Comparison of ENCODE assay signal across 24 cellular contexts in genomic region chr12:47120736-47121135, GRCh38. TPM values are rescaled to one million over a fixed set of nuclear protein-coding genes. Genes with fewer than 3 reads are reported as not detected.
A peak's percentile ranks its signal among the peaks of the same experiment; 100 is the strongest.
DNase-seq lines count a peak whose midpoint lies in the region; FAIRE-seq and TF ChIP-seq lines count a peak whose summit lies in the region.
"Had no signal": no experiment of that assay in that cellular context is flagged by ENCODE, and none has a peak within 500 bp of the region (broad histone marks: within the 10 kb centered on the region; RNA-seq: fewer than 3 reads in every experiment).

No MANE protein-coding gene starts in this region.

- no peak for DNase-seq in activated T-cell treated with anti-CD3 and anti-CD28 coated beads, Interleukin-2, amount 50 U/mL, for 24 hours
- DNase-seq in activated T-cell treated with anti-CD3 and anti-CD28 coated beads, Interleukin-2, amount 50 U/mL, for 1 hour: no peak
- no peak for DNase-seq in H54 (ENCODE audit: insufficient read length, low spot score)
- no peak for DNase-seq in activated T-helper 1 cell treated with anti-CD3 and anti-CD28 coated beads, Interleukin-12 subunit alpha, Interleukin-12 subunit beta, Interleukin-2, Interleukin-4 antibody, amounts not matched to agents 30 ng/mL and 10 ng/mL and 1 ng/mL, durations not matched to agents 14 hours and 24 hours and 36 hours (ENCODE audit: low spot score)
- DNase-seq in osteoblast (ENCODE audit: insufficient read length, low spot score, missing footprints): no peak
- no peak for DNase-seq in NCI-H1694 treated with DMSO at 0.1 percent for 48 hours (lab: John Stamatoyannopoulos, UW)
- no peak for DNase-seq in HEK293T (ENCODE audit: extremely low spot score)
- no peak for DNase-seq in NCI-H2081 (lab: John Stamatoyannopoulos, UW)
- DNase-seq: activated gamma-delta T cell treated with Interleukin-2 at 50 U/mL for 16 hours, aorta, caudate nucleus, dermis blood vessel endothelial cell, GF-D8, KG1, NCI-H1436 treated with DMSO at 0.1 percent for 48 hours, NCI-H524, PC-9, right cardiac atrium, SHP77, substantia nigra, T1000 had no signal

- intact Hi-C loops in activated T-helper 1 cell treated with anti-CD3 and anti-CD28 coated beads, Interleukin-12 subunit alpha, Interleukin-12 subunit beta, Interleukin-2, Interleukin-4 antibody, amounts not matched to agents 30 ng/mL and 10 ng/mL and 1 ng/mL, durations not matched to agents 14 hours and 24 hours and 36 hours (cut with micrococcal nuclease): loop anchor here (1.0 to 2.0 kb wide), 3 partner anchors 9 to 276 kb away; no protein-coding TSS in a partner anchor

- TF ChIP-seq CTCF in osteoblast (IDR thresholded peaks at IDR 0.05; ENCODE audit: extremely low read depth, low read depth, low read length): no peak

- H3K36me3 Mint-ChIP-seq in activated T-cell treated with anti-CD3 and anti-CD28 coated beads, Interleukin-2, amount 50 U/mL, for 24 hours (ENCODE audit: low read depth): peaks cover 34% of the 10 kb centered on the region
- H3K36me3 Mint-ChIP-seq in activated T-helper 1 cell treated with anti-CD3 and anti-CD28 coated beads, Interleukin-12 subunit alpha, Interleukin-12 subunit beta, Interleukin-2, Interleukin-4 antibody, amounts not matched to agents 30 ng/mL and 10 ng/mL and 1 ng/mL, durations not matched to agents 14 hours and 24 hours and 36 hours (ENCODE audit: low read depth): peaks cover 17% of the 10 kb centered on the region
- H3K36me3 Mint-ChIP-seq: WTC11 had no signal

- no peaks in the 10 kb centered on the region for H3K9me3 ChIP-seq in osteoblast (ENCODE audit: low read depth, low read length)

- no peaks in the 10 kb centered on the region for H4K20me1 ChIP-seq in osteoblast (ENCODE audit: insufficient read depth, low read length)

- H3K79me2 ChIP-seq in osteoblast (ENCODE audit: insufficient read depth, low read length): no peaks in the 10 kb centered on the region

- no peaks in the 10 kb centered on the region for H3K27me3 ChIP-seq in osteoblast (ENCODE audit: insufficient read depth, low read length)

- no peak overlapping the region for H3K4me3 ChIP-seq in osteoblast (ENCODE audit: insufficient read depth, low read length)
- H3K4me3 ChIP-seq: GM23248, PC-9 had no signal

- peaks cover 57% of the 10 kb centered on the region for H3K4me1 Mint-ChIP-seq in activated T-cell treated with anti-CD3 and anti-CD28 coated beads, Interleukin-2, amount 50 U/mL, for 24 hours (ENCODE audit: low read depth)
- H3K4me1 Mint-ChIP-seq in activated T-helper 1 cell treated with anti-CD3 and anti-CD28 coated beads, Interleukin-12 subunit alpha, Interleukin-12 subunit beta, Interleukin-2, Interleukin-4 antibody, amounts not matched to agents 30 ng/mL and 10 ng/mL and 1 ng/mL, durations not matched to agents 14 hours and 24 hours and 36 hours (ENCODE audit: low read depth): peaks cover 10% of the 10 kb centered on the region
- H3K4me1 Mint-ChIP-seq: WTC11 had no signal

- POLR2A ChIA-PET in HEK293T (lab: Yijun Ruan, JAX): no interaction called here

- H3K36me3 ChIP-seq in osteoblast (ENCODE audit: insufficient read depth, low read length): no peaks in the 10 kb centered on the region

- H3K27ac ChIP-seq in osteoblast (ENCODE audit: low read depth, low read length): peak overlapping the region; percentile 52
- H3K27ac ChIP-seq: GM23248, PC-9 had no signal

- H3K9me3 Mint-ChIP-seq in activated T-cell treated with anti-CD3 and anti-CD28 coated beads, Interleukin-2, amount 50 U/mL, for 24 hours: no peaks in the 10 kb centered on the region
- H3K9me3 Mint-ChIP-seq in activated T-helper 1 cell treated with anti-CD3 and anti-CD28 coated beads, Interleukin-12 subunit alpha, Interleukin-12 subunit beta, Interleukin-2, Interleukin-4 antibody, amounts not matched to agents 30 ng/mL and 10 ng/mL and 1 ng/mL, durations not matched to agents 14 hours and 24 hours and 36 hours: no peaks in the 10 kb centered on the region

- peak overlapping the region; percentile 21 for H2AFZ ChIP-seq in osteoblast (ENCODE audit: low read length)
- H2AFZ ChIP-seq: GM23248, PC-9 had no signal

- no peaks in the 10 kb centered on the region for H3K27me3 Mint-ChIP-seq in activated T-cell treated with anti-CD3 and anti-CD28 coated beads, Interleukin-2, amount 50 U/mL, for 24 hours
- no peaks in the 10 kb centered on the region for H3K27me3 Mint-ChIP-seq in activated T-helper 1 cell treated with anti-CD3 and anti-CD28 coated beads, Interleukin-12 subunit alpha, Interleukin-12 subunit beta, Interleukin-2, Interleukin-4 antibody, amounts not matched to agents 30 ng/mL and 10 ng/mL and 1 ng/mL, durations not matched to agents 14 hours and 24 hours and 36 hours (ENCODE audit: insufficient read depth)

- H3K4me2 ChIP-seq in osteoblast (ENCODE audit: insufficient read depth, low read length): peak overlapping the region; percentile 49
- H3K4me2 ChIP-seq: PC-9 had no signal

- peak overlapping the region; percentile 98 for H3K27ac Mint-ChIP-seq in activated T-cell treated with anti-CD3 and anti-CD28 coated beads, Interleukin-2, amount 50 U/mL, for 24 hours
- H3K27ac Mint-ChIP-seq in activated T-helper 1 cell treated with anti-CD3 and anti-CD28 coated beads, Interleukin-12 subunit alpha, Interleukin-12 subunit beta, Interleukin-2, Interleukin-4 antibody, amounts not matched to agents 30 ng/mL and 10 ng/mL and 1 ng/mL, durations not matched to agents 14 hours and 24 hours and 36 hours: peak overlapping the region; percentile 46
- H3K27ac Mint-ChIP-seq: WTC11 had no signal

- peak overlapping the region; percentile 62 for H3K4me3 Mint-ChIP-seq in activated T-cell treated with anti-CD3 and anti-CD28 coated beads, Interleukin-2, amount 50 U/mL, for 24 hours
- H3K4me3 Mint-ChIP-seq in activated T-helper 1 cell treated with anti-CD3 and anti-CD28 coated beads, Interleukin-12 subunit alpha, Interleukin-12 subunit beta, Interleukin-2, Interleukin-4 antibody, amounts not matched to agents 30 ng/mL and 10 ng/mL and 1 ng/mL, durations not matched to agents 14 hours and 24 hours and 36 hours: no peak overlapping the region
- H3K4me3 Mint-ChIP-seq: WTC11 had no signal

- no peak for TF ChIP-seq POLR2A in H54 (IDR thresholded peaks at IDR 0.05; ENCODE audit: low read depth, low read length)

- FAIRE-seq in H54 (lab: Jason Lieb, UNC): peak; percentile 41
- FAIRE-seq: HTR-8/SVneo had no signal

- CTCF ChIA-PET in HEK293T (lab: Yijun Ruan, JAX): no interaction called here

- H3K4me1 ChIP-seq in osteoblast (ENCODE audit: insufficient read depth, low read length): peaks cover 9% of the 10 kb centered on the region

TF ChIP-seq in HEK293T, 16 proteins besides CTCF, POLR2A, EP300 and RAD21:
- no peak for TF ChIP-seq TARDBP (IDR thresholded peaks at IDR 0.05)
- TF ChIP-seq FOXM1 (IDR thresholded peaks at IDR 0.05; ENCODE audit: borderline replicate concordance): no peak
- no peak for TF ChIP-seq SP1 (IDR thresholded peaks at IDR 0.05)
- no peak for TF ChIP-seq ARNT (IDR thresholded peaks at IDR 0.05)
- no peak for TF ChIP-seq L3MBTL2 (conservative IDR thresholded peaks at IDR 0.05)
- no peak for TF ChIP-seq CTBP1 (IDR thresholded peaks at IDR 0.05; ENCODE audit: borderline replicate concordance)
- TF ChIP-seq ELF4 (IDR thresholded peaks at IDR 0.05): no peak
- no peak for TF ChIP-seq FOXA1 (IDR thresholded peaks at IDR 0.05)
- no peak for TF ChIP-seq NFRKB (IDR thresholded peaks at IDR 0.05)

RNA-seq across cellular contexts. Expression of gene AMIGO2, which starts 41.0 kb away (rescaled TPM):
- total RNA-seq in activated T-helper 1 cell treated with anti-CD3 and anti-CD28 coated beads, Interleukin-12 subunit alpha, Interleukin-12 subunit beta, Interleukin-2, Interleukin-4 antibody, amounts not matched to agents 30 ng/mL and 10 ng/mL and 1 ng/mL, durations not matched to agents 14 hours and 24 hours and 36 hours: 11.6 and 12.5 TPM in 2 replicates
- total RNA-seq in osteoblast: 5.6 and 8.0 TPM in 2 replicates

RNA-seq across cellular contexts. Expression of gene PCED1B, which starts 41.3 kb away (rescaled TPM):
- total RNA-seq in activated T-helper 1 cell treated with anti-CD3 and anti-CD28 coated beads, Interleukin-12 subunit alpha, Interleukin-12 subunit beta, Interleukin-2, Interleukin-4 antibody, amounts not matched to agents 30 ng/mL and 10 ng/mL and 1 ng/mL, durations not matched to agents 14 hours and 24 hours and 36 hours: 50.8 and 55.5 TPM in 2 replicates
- 0.29 and 0.36 TPM in 2 replicates for total RNA-seq in osteoblast

Comparison
In these comparisons a context has a peak if more than half of its experiments do, and no peak if none do; other contexts are left out.
1. RNA of gene PCED1B, which starts 41.3 kb away (total RNA-seq): 50.8 to 55.5 TPM in activated T-helper 1 cell treated with anti-CD3 and anti-CD28 coated beads, Interleukin-12 subunit alpha, Interleukin-12 subunit beta, Interleukin-2, Interleukin-4 antibody, amounts not matched to agents 30 ng/mL and 10 ng/mL and 1 ng/mL, durations not matched to agents 14 hours and 24 hours and 36 hours; 0.29 to 0.36 TPM in osteoblast; every median in the first group is over 10 times any median in the second.